8 cellular contexts compared by ENCODE assay signal in genomic region chr4:8198906-8199593, GRCh38. TPM values are rescaled to one million over a fixed set of nuclear protein-coding genes. Genes with fewer than 3 reads are reported as not detected.
A peak's percentile ranks its signal among the peaks of the same experiment; 100 is the strongest.
DNase-seq lines count a peak whose midpoint lies in the region; ATAC-seq and TF ChIP-seq lines count a peak whose summit lies in the region.

TSS of gene SH3TC1 (plus strand) at chr4:8199290. CDS start at chr4:8205195, 5,905 bp downstream.

- peak within 1 kb of the TSS; percentile 9 for H3K4me3 ChIP-seq in hepatocyte
- H3K4me3 ChIP-seq in gastrocnemius medialis, result peak within 1 kb of the TSS; percentile 32 to 50 (median 46)

- TF ChIP-seq CTCF in hepatocyte (IDR thresholded peaks at IDR 0.05; ENCODE audit: poor library complexity) (no peak), gastrocnemius medialis (IDR thresholded peaks at IDR 0.05 in 4 of 5, conservative IDR thresholded peaks at IDR 0.05 in 1 of 5) (no peak)

- ATAC-seq in GM21423 (IDR thresholded peaks at IDR 0.05; ENCODE audit: unreplicated experiment) (peak; percentile 71), gastrocnemius medialis (peak; percentile 32 to 38)

- H3K4me1 Mint-ChIP-seq in T-helper 1 cell treated with Interleukin-12 subunit alpha and Interleukin-12 subunit beta and Interleukin-4 antibody, amounts not matched to agents 30 μg/mL and 1 μg/mL, for 36 hours (ENCODE audit: low read depth), result peaks cover 35% of the 10 kb centered on the region

- H3K4me2 ChIP-seq in hepatocyte, result peak within 1 kb of the TSS; percentile 81

- no peak within 1 kb of the TSS for H2AFZ ChIP-seq in hepatocyte

- peaks cover 6% of the 10 kb centered on the region for H3K36me3 Mint-ChIP-seq in T-helper 1 cell treated with Interleukin-12 subunit alpha and Interleukin-12 subunit beta and Interleukin-4 antibody, amounts not matched to agents 30 μg/mL and 1 μg/mL, for 36 hours (ENCODE audit: low read depth)

- H3K9me3 ChIP-seq in hepatocyte (ENCODE audit: low read depth) (no peaks in the 10 kb centered on the region), gastrocnemius medialis (no peaks in the 10 kb centered on the region)

- no peaks in the 10 kb centered on the region for H3K27me3 ChIP-seq in hepatocyte
- no peaks in the 10 kb centered on the region for H3K27me3 ChIP-seq in gastrocnemius medialis

- peak within 1 kb of the TSS; percentile 94 for H3K27ac Mint-ChIP-seq in T-helper 1 cell treated with Interleukin-12 subunit alpha and Interleukin-12 subunit beta and Interleukin-4 antibody, amounts not matched to agents 30 μg/mL and 1 μg/mL, for 36 hours

- H3K27me3 Mint-ChIP-seq in T-helper 1 cell treated with Interleukin-12 subunit alpha and Interleukin-12 subunit beta and Interleukin-4 antibody, amounts not matched to agents 30 μg/mL and 1 μg/mL, for 36 hours (ENCODE audit: low read depth), result no peaks in the 10 kb centered on the region

- DNase-seq in DMS53 treated with DMSO at 0.1 percent for 48 hours (lab: John Stamatoyannopoulos, UW; ENCODE audit: unreplicated experiment) (peak; percentile 93), HuH-7 (ENCODE audit: low spot score) (peak; percentile 98), astrocyte of the hippocampus (ENCODE audit: low read depth, low spot score) (peak; percentile 83), hepatocyte (ENCODE audit: low spot score) (peak; percentile 96), gastrocnemius medialis (peak; percentile 63 to 69), NCI-H446 (lab: John Stamatoyannopoulos, UW) (no peak)

- peak; percentile 40 to 49 for TF ChIP-seq POLR2A in gastrocnemius medialis (IDR thresholded peaks at IDR 0.05)

- peaks cover 39% of the 10 kb centered on the region for H3K79me2 ChIP-seq in hepatocyte

- intact Hi-C loops in gastrocnemius medialis (cut with DNase I; ENCODE audit: low total_unique reads), result loop anchor here (10.0 kb wide), 1 partner anchor 374 kb away; no protein-coding TSS in a partner anchor

- H3K36me3 ChIP-seq in hepatocyte (replicated peaks; ENCODE audit: insufficient read depth, low read depth), result no peaks in the 10 kb centered on the region
- no peaks in the 10 kb centered on the region for H3K36me3 ChIP-seq in gastrocnemius medialis

- peaks cover 52% of the 10 kb centered on the region for H3K4me1 ChIP-seq in hepatocyte (ENCODE audit: insufficient read depth)
- H3K4me1 ChIP-seq in gastrocnemius medialis, result peaks cover 18 to 33% of the 10 kb centered on the region in 2 donors

- no peaks in the 10 kb centered on the region for H3K9me2 ChIP-seq in hepatocyte (replicated peaks; ENCODE audit: insufficient read depth)

- peak within 1 kb of the TSS; percentile 96 for H3K4me3 Mint-ChIP-seq in T-helper 1 cell treated with Interleukin-12 subunit alpha and Interleukin-12 subunit beta and Interleukin-4 antibody, amounts not matched to agents 30 μg/mL and 1 μg/mL, for 36 hours

- H3K27ac ChIP-seq in hepatocyte (peak within 1 kb of the TSS; percentile 97), gastrocnemius medialis (peak within 1 kb of the TSS; percentile 37 to 73 (median 63))

- in situ Hi-C loops in gastrocnemius medialis (cut with MboI; ENCODE audit: low sequenced_read_pairs in 4 of 4), result loop anchor here in 1 of 4 donors (25.0 kb wide), 1 partner anchor 387 kb away; no protein-coding TSS in a partner anchor

- no peaks in the 10 kb centered on the region for H3K9me3 Mint-ChIP-seq in T-helper 1 cell treated with Interleukin-12 subunit alpha and Interleukin-12 subunit beta and Interleukin-4 antibody, amounts not matched to agents 30 μg/mL and 1 μg/mL, for 36 hours

- WGBS in hepatocyte (ENCODE audit: low lambda C conversion rate, missing lambda C conversion rate), result 28% methylated on average over 32 of the region's 32 CpGs

- no peaks in the 10 kb centered on the region for H4K20me1 ChIP-seq in hepatocyte (ENCODE audit: insufficient read depth, poor library complexity, severe bottlenecking)

RNA-seq across cellular contexts. Expression of gene SH3TC1, which starts in this region (rescaled TPM):
- total RNA-seq in hepatocyte (16.5 and 35.4 TPM in 2 replicates), gastrocnemius medialis (1 to 10 TPM; 2.9 to 8.5 (median 5.8) TPM)
- 30.3 and 41.2 TPM in 2 replicates for polyA plus RNA-seq in hepatocyte

Comparison
In these comparisons a context has a peak if more than half of its experiments do, and no peak if none do; other contexts are left out.
1. DNase-seq: peak in DMS53 treated with DMSO at 0.1 percent for 48 hours (single experiment), HuH-7 (single experiment), astrocyte of the hippocampus (single experiment), hepatocyte (single experiment) and gastrocnemius medialis (2 of 2); none in NCI-H446 (0 of 2).